17 cellular contexts compared by ENCODE assay signal in genomic region chr10:112261281-112261822, GRCh38. TPM values are rescaled to one million over a fixed set of nuclear protein-coding genes. Genes with fewer than 3 reads are reported as not detected.
DNase-seq lines count a peak whose midpoint lies in the region; ATAC-seq and TF ChIP-seq lines count a peak whose summit lies in the region.
"Had no signal": no experiment of that assay in that cellular context is flagged by ENCODE, and none has a peak within 500 bp of the region (broad histone marks: within the 10 kb centered on the region; RNA-seq: fewer than 3 reads in every experiment).

No MANE protein-coding gene starts in this region.

- H2AK9ac ChIP-seq in IMR-90 (replicated peaks; ENCODE audit: low read depth, low read length, poor library complexity): no peak overlapping the region

- TF ChIP-seq RAD21 in IMR-90 (IDR thresholded peaks at IDR 0.05; ENCODE audit: low read length): no peak

- peak overlapping the region; percentile 31 for H4K91ac ChIP-seq in IMR-90 (ENCODE audit: insufficient read depth, low read depth, low read length)

- no peak for TF ChIP-seq POLR2A in IMR-90 (IDR thresholded peaks at IDR 0.05; ENCODE audit: low read depth, low read length)

- H3K4me1 ChIP-seq in IMR-90 (ENCODE audit: control insufficient read depth, insufficient read depth, low read length): peaks cover 8% of the 10 kb centered on the region
- H3K4me1 ChIP-seq: testis had no signal

- H2BK120ac ChIP-seq in IMR-90 (ENCODE audit: low read depth, low read length): peak overlapping the region; percentile 57

- 0 out of 2 replicates have a peak overlapping the region, but pooled peaks have one; percentile 11 for H3K9ac ChIP-seq in IMR-90 (ENCODE audit: low read depth, low read length)

- H3K36me3 Mint-ChIP-seq in nephron (ENCODE audit: low read depth): no peaks in the 10 kb centered on the region
- H3K36me3 Mint-ChIP-seq in activated T-cell treated with anti-CD3 and anti-CD28 coated beads, Interleukin-2, amount 50 U/mL, for 72 hours (ENCODE audit: insufficient read depth in 2 of 2): no peaks in the 10 kb centered on the region

- no peaks in the 10 kb centered on the region for H3K9me1 ChIP-seq in IMR-90 (ENCODE audit: insufficient read depth, low read length)

- peaks cover 2% of the 10 kb centered on the region for H3K9me3 Mint-ChIP-seq in nephron
- H3K9me3 Mint-ChIP-seq in activated T-cell treated with anti-CD3 and anti-CD28 coated beads, Interleukin-2, amount 50 U/mL, for 72 hours: no peaks in the 10 kb centered on the region

- H2AK5ac ChIP-seq in IMR-90 (ENCODE audit: low read depth, low read length): no peak overlapping the region

- H3K9me3 ChIP-seq in IMR-90 (ENCODE audit: control insufficient read depth, insufficient read depth, low read length): no peaks in the 10 kb centered on the region
- H3K9me3 ChIP-seq: neutrophil, testis had no signal

- H4K20me1 ChIP-seq in IMR-90 (ENCODE audit: insufficient read depth, low read length): no peaks in the 10 kb centered on the region

- H3K27ac ChIP-seq in IMR-90 (ENCODE audit: insufficient read depth, low read length): peak overlapping the region; percentile 67; the same call in 1 of the 2 replicates
- H3K27ac ChIP-seq: neutrophil, testis had no signal

- peak overlapping the region; percentile 67; the same call in 1 of the 2 replicates for H4K5ac ChIP-seq in IMR-90 (ENCODE audit: low read depth, low read length)

- H3K4ac ChIP-seq in IMR-90 (ENCODE audit: low read depth, low read length): 0 out of 2 replicates have a peak overlapping the region, but pooled peaks have one; percentile 11

- H3K4me2 ChIP-seq in IMR-90 (ENCODE audit: low read depth, low read length): peak overlapping the region; percentile 78; the same call in 1 of the 2 replicates

- WGBS in IMR-90 (ENCODE audit: extremely low coverage in 2 of 2, insufficient read length in 1 of 2), 2 experiments: 40% methylated on average over 1 of the region's 4 CpGs; no CpG with 5 or more reads in 1 of the 2 experiments

- peak overlapping the region; percentile 21 to 48 (median 47) for H3K27ac Mint-ChIP-seq in nephron
- no peak overlapping the region for H3K27ac Mint-ChIP-seq in activated T-cell treated with anti-CD3 and anti-CD28 coated beads, Interleukin-2, amount 50 U/mL, for 72 hours
- H3K27ac Mint-ChIP-seq: activated CD4-positive, alpha-beta T cell treated with anti-CD3 and anti-CD28 coated beads for 36 hours had no signal

- peak; percentile 58 for DNase-seq in AG04449 (ENCODE audit: low read depth, low spot score)
- peak; percentile 77 for DNase-seq in IMR-90
- peak; percentile 72 for DNase-seq in fibroblast of mammary gland (ENCODE audit: low read depth)
- no peak for DNase-seq in activated T-cell treated with anti-CD3 and anti-CD28 coated beads, Interleukin-2, amount 50 U/mL, for 72 hours
- no peak for DNase-seq in NCI-H1930 (lab: John Stamatoyannopoulos, UW)
- no peak for DNase-seq in T-helper 9 cell
- DNase-seq: activated CD4-positive, alpha-beta T cell treated with anti-CD3 and anti-CD28 coated beads for 36 hours; activated T-cell treated with anti-CD3 and anti-CD28 coated beads, Interleukin-2, amount 50 U/mL, for 1 hour; left cardiac atrium; NCI-H146; testis had no signal

- peak overlapping the region; percentile 86 for H3K18ac ChIP-seq in IMR-90 (ENCODE audit: low read depth, low read length)

- no peak overlapping the region for H3K14ac ChIP-seq in IMR-90 (replicated peaks; ENCODE audit: low read depth, low read length)

- CTCF ChIA-PET in AG04449 (lab: Yijun Ruan, JAX): interaction anchor here (1.0 kb wide), 1 partner anchor 36 kb away, joined by 3 read pairs; no protein-coding TSS in a partner anchor
- CTCF ChIA-PET in IMR-90 (lab: Yijun Ruan, JAX): no interaction called here

- POLR2A ChIA-PET in AG04449 (lab: Yijun Ruan, JAX): no interaction called here
- POLR2A ChIA-PET in IMR-90 (lab: Charles Lee; ENCODE audit: unreplicated experiment): no interaction called here

- H3K36me3 ChIP-seq in IMR-90 (ENCODE audit: control insufficient read depth, insufficient read depth, low read length): no peaks in the 10 kb centered on the region
- H3K36me3 ChIP-seq: neutrophil had no signal

- no peak overlapping the region for H3K4me3 Mint-ChIP-seq in nephron
- H3K4me3 Mint-ChIP-seq in activated T-cell treated with anti-CD3 and anti-CD28 coated beads, Interleukin-2, amount 50 U/mL, for 72 hours: no peak overlapping the region
- H3K4me3 Mint-ChIP-seq: activated CD4-positive, alpha-beta T cell treated with anti-CD3 and anti-CD28 coated beads for 36 hours had no signal

- in situ Hi-C loops in IMR-90 (cut with MboI; ENCODE audit: low sequenced_read_pairs): no loop called here

- H3K27me3 Mint-ChIP-seq in nephron (ENCODE audit: low read depth): no peaks in the 10 kb centered on the region
- H3K27me3 Mint-ChIP-seq in activated T-cell treated with anti-CD3 and anti-CD28 coated beads, Interleukin-2, amount 50 U/mL, for 72 hours (ENCODE audit: low read depth): no peaks in the 10 kb centered on the region
- H3K27me3 Mint-ChIP-seq: activated CD4-positive, alpha-beta T cell treated with anti-CD3 and anti-CD28 coated beads for 36 hours had no signal

- H3K27me3 ChIP-seq in IMR-90 (ENCODE audit: control insufficient read depth, insufficient read depth, low read length): no peaks in the 10 kb centered on the region
- H3K27me3 ChIP-seq: neutrophil, testis had no signal

- ATAC-seq in IMR-90 (ENCODE audit: low read depth) (peak; percentile 92), GM19395 (IDR thresholded peaks at IDR 0.05; ENCODE audit: unreplicated experiment) (no peak)
- ATAC-seq in activated T-cell treated with anti-CD3 and anti-CD28 coated beads, Interleukin-2, amount 50 U/mL, for 72 hours (replicated peaks in 1 of 2): no peak
- ATAC-seq: activated CD4-positive, alpha-beta T cell treated with anti-CD3 and anti-CD28 coated beads for 36 hours had no signal

- H2AFZ ChIP-seq in IMR-90 (replicated peaks; ENCODE audit: low read length, poor library complexity): no peak overlapping the region

- dilution Hi-C loops in IMR-90 (cut with HindIII; ENCODE audit: low sequenced_read_pairs, unreplicated experiment): no loop called here

- H4K8ac ChIP-seq in IMR-90 (ENCODE audit: low read depth in 2 of 2, low read length in 2 of 2): peak overlapping the region in 1 of 2 experiments; percentile 77; a peak in 3 of 4 replicates

- H3K4me3 ChIP-seq in AG04449 (ENCODE audit: low read depth, low read length): no peak overlapping the region
- no peak overlapping the region for H3K4me3 ChIP-seq in IMR-90 (ENCODE audit: insufficient read depth, low read depth, low read length)
- no peak overlapping the region for H3K4me3 ChIP-seq in fibroblast of mammary gland (ENCODE audit: control insufficient read depth, low read depth, low read length)
- H3K4me3 ChIP-seq: testis had no signal

- no peak overlapping the region for H3K23ac ChIP-seq in IMR-90 (ENCODE audit: low read depth, low read length)

- intact Hi-C loops in IMR-90 (cut with micrococcal nuclease): no loop called here

- no peaks in the 10 kb centered on the region for H3K4me1 Mint-ChIP-seq in nephron
- no peaks in the 10 kb centered on the region for H3K4me1 Mint-ChIP-seq in activated T-cell treated with anti-CD3 and anti-CD28 coated beads, Interleukin-2, amount 50 U/mL, for 72 hours (ENCODE audit: low read depth)
- H3K4me1 Mint-ChIP-seq: activated CD4-positive, alpha-beta T cell treated with anti-CD3 and anti-CD28 coated beads for 36 hours had no signal

- H2BK5ac ChIP-seq in IMR-90 (ENCODE audit: low read depth, low read length, poor library complexity, severe bottlenecking): peak overlapping the region; percentile 72

- no peak overlapping the region for H3K56ac ChIP-seq in IMR-90 (ENCODE audit: extremely low read depth, insufficient read depth, low read length)

- no peaks in the 10 kb centered on the region for H3K79me1 ChIP-seq in IMR-90 (ENCODE audit: low read depth in 1 of 2, low read length in 2 of 2)

- no TSS peak for BruUV-seq in IMR-90 (replicated peaks; lab: Mats Ljungman, UMichigan)

- peak overlapping the region; percentile 62; the same call in 1 of the 3 replicates for H2BK15ac ChIP-seq in IMR-90 (ENCODE audit: low read depth, low read length)

- 0 out of 2 replicates have a peak overlapping the region, but pooled peaks have one; percentile 6 for H2BK20ac ChIP-seq in IMR-90 (ENCODE audit: low read depth, low read length)

- TF ChIP-seq CTCF in AG04449 (IDR thresholded peaks at IDR 0.05; ENCODE audit: insufficient read depth, low read length, missing control alignments): no peak
- no peak for TF ChIP-seq CTCF in IMR-90 (conservative IDR thresholded peaks at IDR 0.05; ENCODE audit: low read depth, low read length)
- TF ChIP-seq CTCF in fibroblast of mammary gland (conservative IDR thresholded peaks at IDR 0.05; ENCODE audit: control insufficient read depth, insufficient read depth, low read depth, low read length): no peak
- TF ChIP-seq CTCF in nephron (IDR thresholded peaks at IDR 0.05; ENCODE audit: unreplicated experiment in 3 of 3): no peak

TF ChIP-seq in IMR-90, 13 proteins besides CTCF, POLR2A, EP300 and RAD21:
- TF ChIP-seq MAZ (IDR thresholded peaks at IDR 0.05; ENCODE audit: borderline replicate concordance, low read depth, low read length) (no peak), NFE2L2 (IDR thresholded peaks at IDR 0.05; ENCODE audit: low read depth, low read length) (peak; percentile 71)

RNA-seq across cellular contexts. Expression of gene TECTB, which starts 21.8 kb away (rescaled TPM):
- not detected in 2 replicates for total RNA-seq in IMR-90 (2012; rRNA removed)
- polyA plus RNA-seq in IMR-90 (2012; rRNA removed): not detected in 2 replicates
- polyA plus RNA-seq in IMR-90 (2012; cell fraction: cytosol; rRNA removed): not detected in 2 replicates
- not detected in 2 replicates for polyA plus RNA-seq in IMR-90 (2012; cell fraction: nucleus; rRNA removed; ENCODE audit: low replicate concordance)
- total RNA-seq in activated T-cell treated with anti-CD3 and anti-CD28 coated beads, Interleukin-2, amount 50 U/mL, for 72 hours: not detected
- total RNA-seq: A673; activated CD4-positive, alpha-beta T cell treated with anti-CD3 and anti-CD28 coated beads for 36 hours; dermis microvascular lymphatic vessel endothelial cell; left cardiac atrium; NCI-H460 had no signal

Comparison
In these comparisons a context has a peak if more than half of its experiments do, and no peak if none do; other contexts are left out.
1. DNase-seq: peak in AG04449 (single experiment), IMR-90 (single experiment) and fibroblast of mammary gland (single experiment); none in activated T-cell treated with anti-CD3 and anti-CD28 coated beads, Interleukin-2, amount 50 U/mL, for 72 hours (0 of 2), NCI-H1930 (0 of 2) and T-helper 9 cell (single experiment).